ENCODE assay signal across 9 cellular contexts in the genomic region with DNA sequence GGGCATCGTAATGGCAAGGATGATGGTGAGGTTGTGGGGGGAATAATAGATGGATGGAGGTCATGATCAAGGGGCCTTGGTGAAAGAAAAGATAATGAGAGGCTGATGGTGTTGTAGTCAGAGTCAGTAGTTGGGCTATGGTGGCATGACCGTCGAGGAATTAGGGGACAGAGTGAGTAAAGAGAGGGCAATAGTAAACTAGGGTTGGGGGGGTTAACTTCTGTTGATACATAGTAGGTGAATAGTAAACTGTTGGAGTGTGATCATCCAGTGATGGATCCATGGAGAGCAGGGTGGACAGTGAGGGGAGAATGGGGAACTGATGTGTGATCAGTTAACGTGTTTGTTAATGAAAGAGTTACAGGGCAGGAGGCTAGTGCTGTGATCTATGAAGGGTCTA. TPM values are rescaled to one million over a fixed set of nuclear protein-coding genes. Genes with fewer than 3 reads are reported as not detected.
DNase-seq lines count a peak whose midpoint lies in the region; TF ChIP-seq lines count a peak whose summit lies in the region.
"Had no signal": no experiment of that assay in that cellular context is flagged by ENCODE, and none has a peak within 500 bp of the region (broad histone marks: within the 10 kb centered on the region; RNA-seq: fewer than 3 reads in every experiment).

No MANE protein-coding gene starts in this region.

- H3K36me3 ChIP-seq in SK-N-MC (ENCODE audit: insufficient read depth, low read length) (peaks cover 10% of the 10 kb centered on the region; the same call in 1 of the 2 replicates), rectal smooth muscle tissue (ENCODE audit: control insufficient read depth, insufficient read depth, low read length) (no peaks in the 10 kb centered on the region)

- H3K9ac ChIP-seq in SK-N-MC (ENCODE audit: insufficient read length) (peak overlapping the region; percentile 91), rectal smooth muscle tissue (ENCODE audit: low read length) (no peak overlapping the region)

- no peaks in the 10 kb centered on the region for H3K4me1 ChIP-seq in rectal smooth muscle tissue (ENCODE audit: control insufficient read depth, insufficient read depth, low read length)

- H3K27ac ChIP-seq in SK-N-MC (no peak overlapping the region), rectal smooth muscle tissue (ENCODE audit: low read depth, low read length) (no peak overlapping the region)

- H3K4me3 ChIP-seq in GM12865 (ENCODE audit: low read depth, low read length) (peak overlapping the region; percentile 93), SK-N-MC (peak overlapping the region; percentile 89), fibroblast of mammary gland (ENCODE audit: control insufficient read depth, low read depth, low read length) (peak overlapping the region; percentile 76), rectal smooth muscle tissue (ENCODE audit: low read length) (peak overlapping the region; percentile 52)

- TF ChIP-seq CTCF in GM12865 (IDR thresholded peaks at IDR 0.05; ENCODE audit: insufficient read depth, low read depth, low read length, missing control alignments) (no peak), fibroblast of mammary gland (conservative IDR thresholded peaks at IDR 0.05; ENCODE audit: control insufficient read depth, insufficient read depth, low read depth, low read length) (no peak)

- H3K9me3 ChIP-seq in SK-N-MC (ENCODE audit: low read depth, low read length) = no peaks in the 10 kb centered on the region

- no peaks in the 10 kb centered on the region for H3K27me3 ChIP-seq in rectal smooth muscle tissue (ENCODE audit: control insufficient read depth, insufficient read depth, low read length)

- DNase-seq in GM12865 (ENCODE audit: low read depth) (no peak), SK-N-MC (ENCODE audit: low read depth, low spot score) (no peak), fibroblast of mammary gland (ENCODE audit: low read depth) (no peak), A172 (ENCODE audit: low spot score) (no peak), activated gamma-delta T cell (lab: John Stamatoyannopoulos, UW) (no peak), medulla oblongata (ENCODE audit: extremely low spot score) (no peak)
- no peak for DNase-seq in activated effector memory CD4-positive, alpha-beta T cell treated with anti-CD3 and anti-CD28 coated beads, Interleukin-2, amount 50 U/mL, for 16 hours
- DNase-seq: erythroblast had no signal

RNA-seq across cellular contexts. Expression of a gene that starts 0.9 kb away (rescaled TPM):
- total RNA-seq in A172 (2014; rRNA removed; shearing (Covaris generic)) = 110 and 113 TPM in 2 replicates

RNA-seq across cellular contexts. Expression of a gene that starts 6.9 kb away (rescaled TPM):
- 0.34 TPM in 1 of 2 replicates, not detected in the other for total RNA-seq in A172 (2014; rRNA removed; shearing (Covaris generic))

RNA-seq across cellular contexts. Expression of a gene that starts 31.9 kb away (rescaled TPM):
- total RNA-seq in A172 (2014; rRNA removed; shearing (Covaris generic)) = 13.2 and 15.2 TPM in 2 replicates

RNA-seq across cellular contexts. Expression of a gene that starts 44.7 kb away (rescaled TPM):
- total RNA-seq in A172 (2014; rRNA removed; shearing (Covaris generic)) = 92.6 and 143 TPM in 2 replicates
